In genomic region chr7:142557971-142558582, GRCh38 we compare ENCODE assay signal across 8 cellular contexts.
DNase-seq lines count a peak whose midpoint lies in the region; ATAC-seq and TF ChIP-seq lines count a peak whose summit lies in the region.

No MANE protein-coding gene starts in this region.

- no peak overlapping the region for H3K4me2 ChIP-seq in PC-3 (ENCODE audit: low read length)

- H3K27ac ChIP-seq in PC-3 (ENCODE audit: low read length): peak overlapping the region; percentile 58; the same call in 1 of the 2 replicates

- H2AFZ ChIP-seq in PC-3 (ENCODE audit: low read length): no peak overlapping the region

- H3K79me2 ChIP-seq in PC-3 (ENCODE audit: low read length): no peaks in the 10 kb centered on the region

- ATAC-seq in GM18520 (IDR thresholded peaks at IDR 0.05; ENCODE audit: unreplicated experiment) (peak; percentile 62), HG02973 (IDR thresholded peaks at IDR 0.05; ENCODE audit: unreplicated experiment) (peak; percentile 81), PC-3 (peak; percentile 20; the same call in 1 of the 2 replicates)

- POLR2A ChIA-PET in PC-3 (lab: Charles Lee; ENCODE audit: unreplicated experiment): interaction anchor here (0.5 kb wide), 1 partner anchor 10 kb away, joined by 3 read pairs; no protein-coding TSS in a partner anchor

- TF ChIP-seq CTCF in PC-3 (conservative IDR thresholded peaks at IDR 0.05; ENCODE audit: low read depth, low read length): peak; percentile 92

- no peaks in the 10 kb centered on the region for H3K9me2 ChIP-seq in PC-3 (replicated peaks; ENCODE audit: low read length)

- intact Hi-C loops in PC-3 (cut with micrococcal nuclease): loop anchor here (2.0 kb wide), 1 partner anchor 25 kb away; no protein-coding TSS in a partner anchor

- no peaks in the 10 kb centered on the region for H3K36me3 ChIP-seq in PC-3 (ENCODE audit: low read depth, low read length)

- CTCF ChIA-PET in PC-3 (lab: Charles Lee): interaction anchor here (0.5 to 1.3 kb wide), 9 partner anchors 23 to 225 kb away, joined by 4 to 14 read pairs (median 4); no protein-coding TSS in a partner anchor

- no peak overlapping the region for H3K4me3 ChIP-seq in PC-3 (ENCODE audit: low read length)

- H3K9ac ChIP-seq in PC-3 (ENCODE audit: low read length): 0 out of 2 replicates have a peak overlapping the region, but pooled peaks have one; percentile 28

- H3K4me1 ChIP-seq in PC-3 (ENCODE audit: insufficient read depth, low read length): peaks cover 67% of the 10 kb centered on the region

- no peaks in the 10 kb centered on the region for H4K20me1 ChIP-seq in PC-3 (ENCODE audit: low read length)

- no peaks in the 10 kb centered on the region for H3F3A ChIP-seq in PC-3 (ENCODE audit: low read length, unreplicated experiment)

- H3K27me3 ChIP-seq in PC-3 (ENCODE audit: low read length): no peaks in the 10 kb centered on the region

- DNase-seq in AML-193 (lab: John Stamatoyannopoulos, UW): peak; percentile 64 to 68
- DNase-seq in PC-3: peak; percentile 79
- peak in 3 of 4 experiments; percentile 2 to 28 (median 7) for DNase-seq in activated naive CD4-positive, alpha-beta T cell (lab: John Stamatoyannopoulos, UW)
- peak; percentile 74 for DNase-seq in iPS-NIHi11 (ENCODE audit: low spot score)
- peak in 2 of 3 experiments; percentile 4 to 24 for DNase-seq in stimulated activated CD4-positive, alpha-beta T cell treated with anti-CD3 and anti-CD28 coated beads, TNF-alpha, amount 100 ng/mL, for 4 hours (ENCODE audit: low read depth in 3 of 3)
- DNase-seq in NCI-H345 (lab: John Stamatoyannopoulos, UW): no peak

- BruUV-seq in PC-3 (replicated peaks; lab: Mats Ljungman, UMichigan): no TSS peak

- H3K9me3 ChIP-seq in PC-3 (ENCODE audit: low read length): no peaks in the 10 kb centered on the region

Comparison
In these comparisons a context has a peak if more than half of its experiments do, and no peak if none do; other contexts are left out.
1. ATAC-seq: peak in every context shown above with its lines; median percentile 81 in HG02973; 62 in GM18520; 20 in PC-3.